ENCODE assay signal across 18 cellular contexts in the genomic region with DNA sequence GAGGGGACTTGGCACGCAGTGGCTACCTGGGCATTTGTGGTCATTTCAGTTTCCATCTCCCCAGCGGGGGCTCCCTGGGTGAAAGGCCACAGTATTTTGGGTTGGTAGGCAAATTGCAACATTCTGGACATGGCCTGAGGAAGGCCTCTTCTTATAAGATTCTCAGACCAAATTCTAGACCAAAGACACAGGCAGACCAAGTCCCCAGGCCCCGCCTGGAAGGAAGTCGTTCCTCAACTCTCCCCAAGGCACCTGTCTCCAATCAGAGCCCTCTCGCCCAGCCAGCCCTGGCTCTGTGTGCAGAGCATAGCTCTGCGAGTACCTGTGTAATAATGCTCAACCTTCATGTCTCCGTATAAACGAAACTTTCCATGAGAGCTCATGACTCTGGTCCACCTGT. TPM values are rescaled to one million over a fixed set of nuclear protein-coding genes. Genes with fewer than 3 reads are reported as not detected.
A peak's percentile ranks its signal among the peaks of the same experiment; 100 is the strongest.
DNase-seq lines count a peak whose midpoint lies in the region; ATAC-seq and TF ChIP-seq lines count a peak whose summit lies in the region.
"Had no signal": no experiment of that assay in that cellular context is flagged by ENCODE, and none has a peak within 500 bp of the region (broad histone marks: within the 10 kb centered on the region; RNA-seq: fewer than 3 reads in every experiment).

No MANE protein-coding gene starts in this region.

- peak overlapping the region; percentile 57 for H3K27ac Mint-ChIP-seq in activated T-cell treated with anti-CD3 and anti-CD28 coated beads, Interleukin-2, amount 50 U/mL, for 24 hours
- peak overlapping the region; percentile 25 for H3K27ac Mint-ChIP-seq in CD4-positive, alpha-beta T cell
- H3K27ac Mint-ChIP-seq in activated T-helper 17 cell treated with anti-CD3 and anti-CD28 coated beads, Interleukin-2, amount 50 U/mL, for 72 hours, result peak overlapping the region; percentile 53
- H3K27ac Mint-ChIP-seq in stimulated activated memory B cell treated with anti-CD40 and anti-IgM and Interleukin-4, amounts not matched to agents 10 μg/mL and 1 μg/mL and 100 μg/mL, for 72 hours, result no peak overlapping the region
- H3K27ac Mint-ChIP-seq: HFFc6 had no signal

- H3K36me3 Mint-ChIP-seq in activated T-cell treated with anti-CD3 and anti-CD28 coated beads, Interleukin-2, amount 50 U/mL, for 24 hours (ENCODE audit: low read depth), result peaks cover 83% of the 10 kb centered on the region
- peaks cover 67% of the 10 kb centered on the region for H3K36me3 Mint-ChIP-seq in CD4-positive, alpha-beta T cell (ENCODE audit: low read depth)
- peaks cover 78% of the 10 kb centered on the region for H3K36me3 Mint-ChIP-seq in activated T-helper 17 cell treated with anti-CD3 and anti-CD28 coated beads, Interleukin-2, amount 50 U/mL, for 72 hours (ENCODE audit: low read depth)
- peaks cover 75% of the 10 kb centered on the region for H3K36me3 Mint-ChIP-seq in stimulated activated memory B cell treated with anti-CD40 and anti-IgM and Interleukin-4, amounts not matched to agents 10 μg/mL and 1 μg/mL and 100 μg/mL, for 72 hours

- no peak for ATAC-seq in CD4-positive, alpha-beta T cell (ENCODE audit: poor library complexity)
- ATAC-seq in activated T-helper 17 cell treated with anti-CD3 and anti-CD28 coated beads, Interleukin-2, amount 50 U/mL, for 72 hours (replicated peaks), result no peak
- ATAC-seq in stimulated activated memory B cell treated with anti-CD40 and anti-IgM and Interleukin-4, amounts not matched to agents 10 μg/mL and 1 μg/mL and 100 μg/mL, for 72 hours, result no peak
- ATAC-seq: K562 had no signal

- no peaks in the 10 kb centered on the region for H3K4me1 Mint-ChIP-seq in activated T-cell treated with anti-CD3 and anti-CD28 coated beads, Interleukin-2, amount 50 U/mL, for 24 hours (ENCODE audit: low read depth)
- H3K4me1 Mint-ChIP-seq in CD4-positive, alpha-beta T cell (ENCODE audit: low read depth), result no peaks in the 10 kb centered on the region
- H3K4me1 Mint-ChIP-seq in activated T-helper 17 cell treated with anti-CD3 and anti-CD28 coated beads, Interleukin-2, amount 50 U/mL, for 72 hours, result no peaks in the 10 kb centered on the region
- H3K4me1 Mint-ChIP-seq in stimulated activated memory B cell treated with anti-CD40 and anti-IgM and Interleukin-4, amounts not matched to agents 10 μg/mL and 1 μg/mL and 100 μg/mL, for 72 hours, result no peaks in the 10 kb centered on the region

- H3K27ac ChIP-seq in CD4-positive, alpha-beta T cell (ENCODE audit: low read depth, low read length), result no peak overlapping the region
- H3K27ac ChIP-seq: BLaER1 treated with 17β-estradiol and CSF1 and Interleukin-3, amounts not matched to agents 10 nM and 100 nM; Peyer's patch had no signal

- DNase-seq in activated T-cell treated with anti-CD3 and anti-CD28 coated beads, Interleukin-2, amount 50 U/mL, for 24 hours, result no peak
- DNase-seq in activated T-cell treated with anti-CD3 and anti-CD28 coated beads for 4 hours, result no peak
- no peak for DNase-seq in CD4-positive, alpha-beta T cell
- peak; percentile 47 for DNase-seq in posterior vena cava (ENCODE audit: low spot score)
- no peak for DNase-seq in A172 (ENCODE audit: low spot score)
- DNase-seq in OCI-M1 (lab: John Stamatoyannopoulos, UW), result no peak
- DNase-seq: HFFc6, NCI-H1048, NCI-H1436 treated with DMSO at 0.1 percent for 48 hours, NCI-H2029 treated with DMSO at 0.1 percent for 48 hours, NCI-H510A, SHP77 had no signal

- no peaks in the 10 kb centered on the region for H3K27me3 Mint-ChIP-seq in activated T-cell treated with anti-CD3 and anti-CD28 coated beads, Interleukin-2, amount 50 U/mL, for 24 hours
- no peaks in the 10 kb centered on the region for H3K27me3 Mint-ChIP-seq in CD4-positive, alpha-beta T cell
- no peaks in the 10 kb centered on the region for H3K27me3 Mint-ChIP-seq in activated T-helper 17 cell treated with anti-CD3 and anti-CD28 coated beads, Interleukin-2, amount 50 U/mL, for 72 hours
- no peaks in the 10 kb centered on the region for H3K27me3 Mint-ChIP-seq in stimulated activated memory B cell treated with anti-CD40 and anti-IgM and Interleukin-4, amounts not matched to agents 10 μg/mL and 1 μg/mL and 100 μg/mL, for 72 hours

- CTCF ChIA-PET in CD4-positive, alpha-beta T cell (lab: Charles Lee), result no interaction called here

- intact Hi-C loops in CD4-positive, alpha-beta T cell (cut with DNase I, micrococcal nuclease), result no loop called here
- intact Hi-C loops in posterior vena cava (cut with DNase I), result no loop called here

- H3K27me3 ChIP-seq in CD4-positive, alpha-beta T cell (ENCODE audit: control insufficient read depth, insufficient read depth, low read length), result no peaks in the 10 kb centered on the region
- H3K27me3 ChIP-seq: BLaER1 treated with 17β-estradiol and CSF1 and Interleukin-3, amounts not matched to agents 10 nM and 100 nM; Peyer's patch had no signal

- POLR2A ChIA-PET in CD4-positive, alpha-beta T cell (lab: Charles Lee), result no interaction called here

- H3K4me3 Mint-ChIP-seq in activated T-cell treated with anti-CD3 and anti-CD28 coated beads, Interleukin-2, amount 50 U/mL, for 24 hours, result no peak overlapping the region
- no peak overlapping the region for H3K4me3 Mint-ChIP-seq in CD4-positive, alpha-beta T cell
- H3K4me3 Mint-ChIP-seq in activated T-helper 17 cell treated with anti-CD3 and anti-CD28 coated beads, Interleukin-2, amount 50 U/mL, for 72 hours, result no peak overlapping the region
- no peak overlapping the region for H3K4me3 Mint-ChIP-seq in stimulated activated memory B cell treated with anti-CD40 and anti-IgM and Interleukin-4, amounts not matched to agents 10 μg/mL and 1 μg/mL and 100 μg/mL, for 72 hours
- H3K4me3 Mint-ChIP-seq: HFFc6 had no signal

- no peaks in the 10 kb centered on the region for H3K9me3 Mint-ChIP-seq in activated T-cell treated with anti-CD3 and anti-CD28 coated beads, Interleukin-2, amount 50 U/mL, for 24 hours
- H3K9me3 Mint-ChIP-seq in CD4-positive, alpha-beta T cell, result no peaks in the 10 kb centered on the region
- H3K9me3 Mint-ChIP-seq in activated T-helper 17 cell treated with anti-CD3 and anti-CD28 coated beads, Interleukin-2, amount 50 U/mL, for 72 hours, result no peaks in the 10 kb centered on the region
- no peaks in the 10 kb centered on the region for H3K9me3 Mint-ChIP-seq in stimulated activated memory B cell treated with anti-CD40 and anti-IgM and Interleukin-4, amounts not matched to agents 10 μg/mL and 1 μg/mL and 100 μg/mL, for 72 hours
- H3K9me3 Mint-ChIP-seq: HFFc6 had no signal

- no peak for TF ChIP-seq CTCF in CD4-positive, alpha-beta T cell (IDR thresholded peaks at IDR 0.05)

- H3K9me3 ChIP-seq in CD4-positive, alpha-beta T cell (ENCODE audit: control insufficient read depth, low read length), result no peaks in the 10 kb centered on the region
- H3K9me3 ChIP-seq: BLaER1 treated with 17β-estradiol and CSF1 and Interleukin-3, amounts not matched to agents 10 nM and 100 nM; Peyer's patch had no signal

RNA-seq across cellular contexts. Expression of gene GRIP2, which starts 53.1 kb away (rescaled TPM):
- not detected for total RNA-seq in CD4-positive, alpha-beta T cell
- total RNA-seq in activated T-helper 17 cell treated with anti-CD3 and anti-CD28 coated beads, Interleukin-2, amount 50 U/mL, for 72 hours, result under 1 TPM in 1 of 2 donors, not detected in 1; 0.21 TPM
- 1 to 10 TPM; 3.7 to 3.9 TPM for total RNA-seq in posterior vena cava
- 0.10 TPM in 1 of 2 replicates, not detected in the other for total RNA-seq in A172 (2014; rRNA removed; shearing (Covaris generic))
- total RNA-seq: Daoy, K562 had no signal
